9 cellular contexts compared by ENCODE assay signal in the genomic region with DNA sequence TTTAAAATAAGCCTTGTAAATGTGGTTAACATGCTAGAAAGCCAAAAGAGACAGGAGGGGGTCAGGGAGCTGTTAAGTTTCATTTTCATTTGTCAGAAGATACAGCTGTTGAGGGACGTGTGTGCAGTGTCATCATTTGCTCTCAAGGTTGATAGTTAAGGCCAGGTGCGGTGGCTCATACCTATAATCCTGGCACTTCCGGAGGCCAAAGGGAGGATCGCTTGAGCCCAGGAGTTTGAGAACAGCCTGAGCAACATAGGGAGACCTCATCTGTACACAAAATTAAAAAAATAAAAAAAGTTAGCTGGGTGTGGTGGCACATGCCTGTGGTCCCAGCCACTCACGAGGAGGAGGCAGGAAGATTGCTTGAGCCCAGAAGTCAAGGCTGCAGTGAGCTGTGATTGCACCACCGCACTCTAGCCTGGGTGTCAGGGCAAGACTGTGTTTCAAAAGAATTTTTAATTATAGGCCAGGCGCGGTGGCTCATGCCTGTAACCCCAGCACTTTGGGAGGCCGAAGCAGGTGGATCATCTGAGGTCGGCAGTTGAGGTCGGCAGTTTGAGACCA. TPM values are rescaled to one million over a fixed set of nuclear protein-coding genes. Genes with fewer than 3 reads are reported as not detected.
A peak's percentile ranks its signal among the peaks of the same experiment; 100 is the strongest.
DNase-seq lines count a peak whose midpoint lies in the region; ATAC-seq and TF ChIP-seq lines count a peak whose summit lies in the region.
"Had no signal": no experiment of that assay in that cellular context is flagged by ENCODE, and none has a peak within 500 bp of the region (broad histone marks: within the 10 kb centered on the region; RNA-seq: fewer than 3 reads in every experiment).

No MANE protein-coding gene starts in this region.

- H3K9me3 Mint-ChIP-seq in activated T-cell treated with anti-CD3 and anti-CD28 coated beads, Interleukin-2, amount 50 U/mL, for 72 hours, result peaks cover 0 to 2% of the 10 kb centered on the region in 2 donors
- peaks cover 7 to 8% of the 10 kb centered on the region in 2 donors for H3K9me3 Mint-ChIP-seq in stimulated activated naive B cell treated with anti-CD40 and anti-IgM and Interleukin-4, amounts not matched to agents 10 μg/mL and 1 μg/mL and 100 μg/mL, for 72 hours
- H3K9me3 Mint-ChIP-seq in MCF 10A (ENCODE audit: unreplicated experiment), result no peaks in the 10 kb centered on the region

- WGBS in upper lobe of left lung, 2 donors, result 70 to 85% methylated on average over 11 of the region's 11 CpGs

- H3K36me3 ChIP-seq in upper lobe of left lung, result peaks cover 0 to 52% (median 31%) of the 10 kb centered on the region in 4 donors

- no TSS peak for BruUV-seq in MCF 10A (replicated peaks; lab: Mats Ljungman, UMichigan)

- H3K4me1 ChIP-seq in upper lobe of left lung, result peaks cover 0 to 5% (median 0%) of the 10 kb centered on the region in 4 donors

- peaks cover 46% of the 10 kb centered on the region for H3K4me1 Mint-ChIP-seq in activated T-cell treated with anti-CD3 and anti-CD28 coated beads, Interleukin-2, amount 50 U/mL, for 72 hours (ENCODE audit: low read depth)
- peaks cover 22% of the 10 kb centered on the region for H3K4me1 Mint-ChIP-seq in T-helper 17 cell
- H3K4me1 Mint-ChIP-seq in stimulated activated naive B cell treated with anti-CD40 and anti-IgM and Interleukin-4, amounts not matched to agents 10 μg/mL and 1 μg/mL and 100 μg/mL, for 72 hours, result peaks cover 16 to 24% of the 10 kb centered on the region in 2 donors
- H3K4me1 Mint-ChIP-seq in MCF 10A (ENCODE audit: insufficient read depth, unreplicated experiment), result no peaks in the 10 kb centered on the region

- H3K36me3 Mint-ChIP-seq in activated T-cell treated with anti-CD3 and anti-CD28 coated beads, Interleukin-2, amount 50 U/mL, for 72 hours (ENCODE audit: insufficient read depth in 2 of 2), result peaks cover 4 to 15% of the 10 kb centered on the region in 2 donors
- H3K36me3 Mint-ChIP-seq in T-helper 17 cell (ENCODE audit: low read depth) (peaks cover 6% of the 10 kb centered on the region), MCF 10A (ENCODE audit: insufficient read depth, unreplicated experiment) (peaks cover 84% of the 10 kb centered on the region)
- H3K36me3 Mint-ChIP-seq in stimulated activated naive B cell treated with anti-CD40 and anti-IgM and Interleukin-4, amounts not matched to agents 10 μg/mL and 1 μg/mL and 100 μg/mL, for 72 hours, result peaks cover 46% of the 10 kb centered on the region in 2 donors

- no peak overlapping the region for H3K4me3 ChIP-seq in upper lobe of left lung
- H3K4me3 ChIP-seq: coronary artery had no signal

- ATAC-seq in activated T-cell treated with anti-CD3 and anti-CD28 coated beads, Interleukin-2, amount 50 U/mL, for 72 hours (replicated peaks in 1 of 2), result peak; percentile 41 to 42
- peak; percentile 51 for ATAC-seq in HG02763 (IDR thresholded peaks at IDR 0.05; ENCODE audit: unreplicated experiment)
- ATAC-seq in T-helper 17 cell, result peak; percentile 52
- ATAC-seq in stimulated activated naive B cell treated with anti-CD40 and anti-IgM and Interleukin-4, amounts not matched to agents 10 μg/mL and 1 μg/mL and 100 μg/mL, for 72 hours (replicated peaks), result peak; percentile 32 to 38
- no peak for ATAC-seq in upper lobe of left lung (ENCODE audit: low FRiP score in 2 of 2)

- H3K27me3 ChIP-seq in upper lobe of left lung, result no peaks in the 10 kb centered on the region

- intact Hi-C loops in MCF 10A (cut with micrococcal nuclease), result no loop called here

- peak overlapping the region; percentile 27 to 74 for H3K4me3 Mint-ChIP-seq in activated T-cell treated with anti-CD3 and anti-CD28 coated beads, Interleukin-2, amount 50 U/mL, for 72 hours
- H3K4me3 Mint-ChIP-seq in T-helper 17 cell, result no peak overlapping the region
- no peak overlapping the region for H3K4me3 Mint-ChIP-seq in stimulated activated naive B cell treated with anti-CD40 and anti-IgM and Interleukin-4, amounts not matched to agents 10 μg/mL and 1 μg/mL and 100 μg/mL, for 72 hours
- no peak overlapping the region for H3K4me3 Mint-ChIP-seq in MCF 10A (ENCODE audit: unreplicated experiment)

- TF ChIP-seq CTCF in MCF 10A (IDR thresholded peaks at IDR 0.05; ENCODE audit: unreplicated experiment), result no peak
- no peak for TF ChIP-seq CTCF in upper lobe of left lung (IDR thresholded peaks at IDR 0.05)

- DNase-seq in activated T-cell treated with anti-CD3 and anti-CD28 coated beads, Interleukin-2, amount 50 U/mL, for 72 hours, result no peak
- DNase-seq in activated T-cell treated with anti-CD3 and anti-CD28 coated beads, Interleukin-2, amount 50 U/mL, for 1 hour, result no peak
- DNase-seq in T-helper 17 cell, result no peak
- DNase-seq in stimulated activated naive B cell treated with anti-CD40 and anti-IgM and Interleukin-4, amounts not matched to agents 10 μg/mL and 1 μg/mL and 100 μg/mL, for 72 hours, result no peak
- DNase-seq in MCF 10A (ENCODE audit: unreplicated experiment), result no peak
- DNase-seq in upper lobe of left lung, result no peak
- no peak for DNase-seq in HT-29 (ENCODE audit: low spot score)

- TF ChIP-seq POLR2A in upper lobe of left lung (IDR thresholded peaks at IDR 0.05), result no peak

- POLR2A ChIA-PET in MCF 10A (lab: Yijun Ruan, JAX), result interaction anchor here (1.1 kb wide), 1 partner anchor 9 kb away, joined by 4 read pairs; no protein-coding TSS in a partner anchor

- H3K27ac Mint-ChIP-seq in activated T-cell treated with anti-CD3 and anti-CD28 coated beads, Interleukin-2, amount 50 U/mL, for 72 hours, result peak overlapping the region; percentile 96
- H3K27ac Mint-ChIP-seq in T-helper 17 cell (peak overlapping the region; percentile 66), MCF 10A (ENCODE audit: low read depth, unreplicated experiment) (no peak overlapping the region)
- H3K27ac Mint-ChIP-seq in stimulated activated naive B cell treated with anti-CD40 and anti-IgM and Interleukin-4, amounts not matched to agents 10 μg/mL and 1 μg/mL and 100 μg/mL, for 72 hours, result peak overlapping the region; percentile 42

- H3K27ac ChIP-seq in upper lobe of left lung, result no peak overlapping the region
- H3K27ac ChIP-seq: coronary artery had no signal

- no peaks in the 10 kb centered on the region for H3K27me3 Mint-ChIP-seq in activated T-cell treated with anti-CD3 and anti-CD28 coated beads, Interleukin-2, amount 50 U/mL, for 72 hours (ENCODE audit: low read depth)
- H3K27me3 Mint-ChIP-seq in T-helper 17 cell (no peaks in the 10 kb centered on the region), MCF 10A (ENCODE audit: insufficient read depth, unreplicated experiment) (no peaks in the 10 kb centered on the region)
- H3K27me3 Mint-ChIP-seq in stimulated activated naive B cell treated with anti-CD40 and anti-IgM and Interleukin-4, amounts not matched to agents 10 μg/mL and 1 μg/mL and 100 μg/mL, for 72 hours, result no peaks in the 10 kb centered on the region

- CTCF ChIA-PET in MCF 10A (lab: Yijun Ruan, JAX), result interaction anchor here (0.7 kb wide), 1 partner anchor 61 kb away, joined by 3 read pairs; no protein-coding TSS in a partner anchor

- H3K9me3 ChIP-seq in T-helper 17 cell (ENCODE audit: control insufficient read depth, low read length, poor library complexity, severe bottlenecking), result no peaks in the 10 kb centered on the region
- no peaks in the 10 kb centered on the region for H3K9me3 ChIP-seq in upper lobe of left lung

- TF ChIP-seq EP300 in upper lobe of left lung (IDR thresholded peaks at IDR 0.05), result no peak

RNA-seq across cellular contexts. Expression of a gene that starts 22.7 kb away (rescaled TPM):
- total RNA-seq in activated T-cell treated with anti-CD3 and anti-CD28 coated beads, Interleukin-2, amount 50 U/mL, for 72 hours, result 10 to 100 TPM; 61.2 to 77.4 TPM
- total RNA-seq in T-helper 17 cell (10 to 100 TPM; 40.5 to 41.9 TPM), MCF 10A (2022) (66.2 and 81.1 TPM in 2 replicates), upper lobe of left lung (10 to 100 TPM; 24.4 to 43.9 (median 37.3) TPM)
- total RNA-seq in HT-29 (2014; rRNA removed; shearing (Covaris generic)), result 37.4 and 43.5 TPM in 2 replicates

RNA-seq across cellular contexts. Expression of a gene that starts 23.3 kb away (rescaled TPM):
- 100 to 1,000 TPM; 252 to 274 TPM for total RNA-seq in activated T-cell treated with anti-CD3 and anti-CD28 coated beads, Interleukin-2, amount 50 U/mL, for 72 hours
- 100 to 1,000 TPM; 130 to 152 TPM for total RNA-seq in T-helper 17 cell
- 165 and 179 TPM in 2 replicates for total RNA-seq in MCF 10A (2022)
- 100 to 1,000 TPM in 5 of 6 donors, 10 to 100 TPM in 1; 72.8 to 161 (median 131) TPM for total RNA-seq in upper lobe of left lung
- total RNA-seq in HT-29 (2014; rRNA removed; shearing (Covaris generic)), result 109 and 126 TPM in 2 replicates

Comparison
In these comparisons a context has a peak if more than half of its experiments do, and no peak if none do; other contexts are left out.
1. ATAC-seq: peak in activated T-cell treated with anti-CD3 and anti-CD28 coated beads, Interleukin-2, amount 50 U/mL, for 72 hours (2 of 2), HG02763 (single experiment), T-helper 17 cell (single experiment) and stimulated activated naive B cell treated with anti-CD40 and anti-IgM and Interleukin-4, amounts not matched to agents 10 μg/mL and 1 μg/mL and 100 μg/mL, for 72 hours (2 of 2); none in upper lobe of left lung (0 of 2).
2. H3K4me3 Mint-ChIP-seq: peak in activated T-cell treated with anti-CD3 and anti-CD28 coated beads, Interleukin-2, amount 50 U/mL, for 72 hours (2 of 2); none in T-helper 17 cell (single experiment), stimulated activated naive B cell treated with anti-CD40 and anti-IgM and Interleukin-4, amounts not matched to agents 10 μg/mL and 1 μg/mL and 100 μg/mL, for 72 hours (0 of 2) and MCF 10A (single experiment).